Comparison of ENCODE assay signal across 30 cellular contexts in the genomic region with DNA sequence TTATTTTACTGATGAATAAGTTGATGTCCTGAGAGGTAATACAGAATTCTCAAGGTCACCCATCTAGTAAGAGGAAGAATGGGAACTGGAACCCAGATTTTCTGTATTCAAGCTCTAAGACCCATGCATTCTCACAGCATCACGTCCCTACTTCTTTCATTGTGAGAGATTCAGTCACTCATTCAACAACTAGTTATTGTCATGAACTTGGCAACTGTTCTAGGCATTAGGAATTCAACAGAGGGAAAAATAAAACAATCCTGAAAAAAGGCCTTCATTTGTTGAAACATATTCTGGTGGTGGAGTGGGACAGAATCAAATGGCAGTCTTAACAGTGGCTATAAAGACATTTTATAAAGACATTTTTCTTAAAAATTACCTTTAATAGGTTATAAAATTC.
"Had no signal": no experiment of that assay in that cellular context is flagged by ENCODE, and none has a peak within 500 bp of the region (broad histone marks: within the 10 kb centered on the region; RNA-seq: fewer than 3 reads in every experiment).

No MANE protein-coding gene starts in this region.

- H3K27me3 ChIP-seq: brain microvascular endothelial cell, SJSA1 had no signal

- H3K27ac ChIP-seq: brain microvascular endothelial cell, KMS-11, SJSA1, WERI-Rb-1 had no signal

- DNase-seq: activated CD4-positive, alpha-beta memory T cell treated with anti-CD3 and anti-CD28 coated beads, Interleukin-2, amount 10 ng/mL, durations not matched to agents 7 days and 5 days; activated CD4-positive, alpha-beta T cell treated with anti-CD3 and anti-CD28 coated beads for 1 hour; activated CD4-positive, alpha-beta T cell treated with anti-CD3 and anti-CD28 coated beads for 48 hours; activated CD4-positive, CD25-positive, alpha-beta regulatory T cell; activated CD8-positive, alpha-beta memory T cell treated with anti-CD3 and anti-CD28 coated beads for 24 hours; activated CD8-positive, alpha-beta memory T cell treated with anti-CD3 and anti-CD28 coated beads, Interleukin-2, amount 10 ng/mL, durations not matched to agents 7 days and 5 days; activated CD8-positive, alpha-beta memory T cell treated with anti-CD3 and anti-CD28 coated beads, Interleukin-2, amount 50 U/mL, for 48 hours; activated effector memory CD4-positive, alpha-beta T cell treated with Interleukin-2 at 50 U/mL for 16 hours; activated naive CD4-positive, alpha-beta T cell treated with anti-CD3 and anti-CD28 coated beads, Interleukin-2, amount 10 ng/mL, durations not matched to agents 7 days and 5 days; activated naive CD8-positive, alpha-beta T cell treated with anti-CD3 and anti-CD28 coated beads, Interleukin-2, amount 50 U/mL, for 24 hours; activated T-cell treated with anti-CD3 and anti-CD28 coated beads, Interleukin-2, amount 50 U/mL, for 48 hours; brain microvascular endothelial cell; central memory CD4-positive, alpha-beta T cell; MM.1S; MV-4-11; NCI-H1092; NCI-H187 treated with DMSO at 0.1 percent for 48 hours; NCI-H2081; NCI-H2171 treated with DMSO at 0.1 percent for 48 hours; NCI-H446 treated with DMSO at 0.1 percent for 48 hours; NCI-H524; NCI-H69; SHP77 treated with DMSO at 0.1 percent for 48 hours; SW 1271; T-helper 1 cell; T-helper 2 cell; T-helper 9 cell; WERI-Rb-1 had no signal

- H3K4me3 ChIP-seq: SJSA1 had no signal

- H3K36me3 ChIP-seq: brain microvascular endothelial cell, SJSA1, WERI-Rb-1 had no signal

- H3K9me3 ChIP-seq: SJSA1 had no signal
